Comparison of ENCODE assay signal across 18 cellular contexts in genomic region chr1:33972676-33973395, GRCh38.
A peak's percentile ranks its signal among the peaks of the same experiment; 100 is the strongest.
DNase-seq lines count a peak whose midpoint lies in the region; ATAC-seq and TF ChIP-seq lines count a peak whose summit lies in the region.
"Had no signal": no experiment of that assay in that cellular context is flagged by ENCODE, and none has a peak within 500 bp of the region (broad histone marks: within the 10 kb centered on the region; RNA-seq: fewer than 3 reads in every experiment).

No MANE protein-coding gene starts in this region.

- H3K9ac ChIP-seq in H9 (ENCODE audit: extremely low read depth, insufficient read length, low read length): no peak overlapping the region

- no peak overlapping the region for H3K23ac ChIP-seq in H9 (ENCODE audit: insufficient read length, low read depth, low read length)

- H3K36me3 Mint-ChIP-seq in H9 (ENCODE audit: insufficient read depth in 1 of 3, low read depth in 3 of 3): peaks cover 2 to 4% (median 2%) of the 10 kb centered on the region in 3 experiments; a peak in 4 of 7 replicates
- H3K36me3 Mint-ChIP-seq in WTC11: peaks cover 6% of the 10 kb centered on the region; the same call in 1 of the 2 replicates
- H3K36me3 Mint-ChIP-seq: activated CD4-positive, alpha-beta memory T cell treated with anti-CD3 and anti-CD28 coated beads for 36 hours; CD4-positive, CD25-positive, alpha-beta regulatory T cell had no signal

- H4K20me1 ChIP-seq in H9 (ENCODE audit: control insufficient read depth, insufficient read depth, insufficient read length): no peaks in the 10 kb centered on the region

- no peaks in the 10 kb centered on the region for H3K9me3 Mint-ChIP-seq in H9
- H3K9me3 Mint-ChIP-seq in WTC11: no peaks in the 10 kb centered on the region
- H3K9me3 Mint-ChIP-seq: activated CD4-positive, alpha-beta memory T cell treated with anti-CD3 and anti-CD28 coated beads for 36 hours; activated T-helper 17 cell treated with anti-CD3 and anti-CD28 coated beads, Interleukin-2, amount 50 U/mL, for 72 hours; CD4-positive, CD25-positive, alpha-beta regulatory T cell; central memory CD8-positive, alpha-beta T cell had no signal

- H3K9me3 ChIP-seq in H9 (ENCODE audit: control insufficient read depth, low read depth, low read length): no peaks in the 10 kb centered on the region
- no peaks in the 10 kb centered on the region for H3K9me3 ChIP-seq in left ventricle myocardium inferior (replicated peaks)

- no peak overlapping the region for H2BK120ac ChIP-seq in H9 (ENCODE audit: low read depth, low read length, poor library complexity, severe bottlenecking)

- no peak overlapping the region for H3K14ac ChIP-seq in H9 (ENCODE audit: insufficient read depth, low read length)

- no CpG with 5 or more reads among the region's 10 CpGs for WGBS in H9 (ENCODE audit: extremely low coverage, insufficient read length, low lambda C conversion rate)

- H3K4me2 ChIP-seq in H9 (ENCODE audit: insufficient read depth, insufficient read length, low read length): no peak overlapping the region

- TF ChIP-seq CTCF in H9 (conservative IDR thresholded peaks at IDR 0.05): no peak
- TF ChIP-seq CTCF in WTC11 (IDR thresholded peaks at IDR 0.05): no peak
- no peak for TF ChIP-seq CTCF in left ventricle myocardium inferior (IDR thresholded peaks at IDR 0.05; ENCODE audit: borderline replicate concordance)

- H3T11ph ChIP-seq in H9 (ENCODE audit: low read length): no peak overlapping the region

- no peak overlapping the region for H3K4ac ChIP-seq in H9 (ENCODE audit: low read depth, low read length)

- H3K36me3 ChIP-seq in left ventricle myocardium inferior: no peaks in the 10 kb centered on the region

- H3K4me1 ChIP-seq in H9 (ENCODE audit: insufficient read depth, low read length): no peaks in the 10 kb centered on the region
- H3K4me1 ChIP-seq in left ventricle myocardium inferior: peaks cover 38% of the 10 kb centered on the region

- H2BK20ac ChIP-seq in H9 (ENCODE audit: low read depth, low read length, poor library complexity, severe bottlenecking): no peak overlapping the region

- H3K27me3 Mint-ChIP-seq in H9 (ENCODE audit: low read depth) (no peaks in the 10 kb centered on the region), WTC11 (ENCODE audit: low read depth) (no peaks in the 10 kb centered on the region)
- H3K27me3 Mint-ChIP-seq: CD4-positive, CD25-positive, alpha-beta regulatory T cell had no signal

- CTCF ChIA-PET in WTC11 (lab: Charles Lee): interaction anchor here (1.0 kb wide), 1 partner anchor 41 kb away, joined by 4 read pairs; no protein-coding TSS in a partner anchor

- intact Hi-C loops in left ventricle myocardium inferior (cut with micrococcal nuclease): no loop called here

- POLR2A ChIA-PET in WTC11 (lab: Charles Lee): interaction anchor here (0.5 kb wide), 1 partner anchor 65 kb away, joined by 3 read pairs; no protein-coding TSS in a partner anchor

- H3K4me3 Mint-ChIP-seq in H9: no peak overlapping the region
- no peak overlapping the region for H3K4me3 Mint-ChIP-seq in WTC11
- H3K4me3 Mint-ChIP-seq: activated CD4-positive, alpha-beta memory T cell treated with anti-CD3 and anti-CD28 coated beads for 36 hours; activated T-helper 17 cell treated with anti-CD3 and anti-CD28 coated beads, Interleukin-2, amount 50 U/mL, for 72 hours; CD4-positive, CD25-positive, alpha-beta regulatory T cell; central memory CD8-positive, alpha-beta T cell had no signal

- no peak overlapping the region for H3K56ac ChIP-seq in H9 (ENCODE audit: insufficient read length, low read depth, low read length)

- H3K4me1 Mint-ChIP-seq in H9 (peaks cover 25 to 28% of the 10 kb centered on the region in 2 experiments), WTC11 (peaks cover 21% of the 10 kb centered on the region)
- H3K4me1 Mint-ChIP-seq: activated T-helper 17 cell treated with anti-CD3 and anti-CD28 coated beads, Interleukin-2, amount 50 U/mL, for 72 hours; CD4-positive, CD25-positive, alpha-beta regulatory T cell; central memory CD8-positive, alpha-beta T cell had no signal

- no peak overlapping the region for H2BK12ac ChIP-seq in H9 (ENCODE audit: insufficient read length, low read depth, low read length)

- H2BK15ac ChIP-seq in H9 (ENCODE audit: low read depth, low read length): no peak overlapping the region

- H4K8ac ChIP-seq in H9 (replicated peaks; ENCODE audit: insufficient read length, low read depth, low read length): no peak overlapping the region

- H3K79me1 ChIP-seq in H9 (ENCODE audit: insufficient read depth, low read depth, low read length, poor library complexity, severe bottlenecking): no peaks in the 10 kb centered on the region

- no peak overlapping the region for H2AK5ac ChIP-seq in H9 (ENCODE audit: insufficient read length, low read length)

- no peak for DNase-seq in H9
- DNase-seq in WTC11 (ENCODE audit: low spot score): no peak
- peak; percentile 74 for DNase-seq in left ventricle myocardium inferior
- peak; percentile 76 for DNase-seq in putamen (ENCODE audit: low spot score)
- no peak for DNase-seq in LoVo (ENCODE audit: low spot score)
- DNase-seq in NCI-H2107 treated with DMSO at 0.1 percent for 48 hours (lab: John Stamatoyannopoulos, UW; ENCODE audit: unreplicated experiment): no peak
- no peak for DNase-seq in germinal center (ENCODE audit: low spot score)
- DNase-seq: activated CD4-positive, alpha-beta memory T cell treated with anti-CD3 and anti-CD28 coated beads for 36 hours; CD4-positive, CD25-positive, alpha-beta regulatory T cell; KG1; NCI-H1930; stimulated activated CD4-positive, alpha-beta T cell treated with anti-CD3 and anti-CD28 coated beads, Interleukin-4, amount 100 ng/mL, for 1 hour; stimulated activated naive CD4-positive, alpha-beta T cell; T1000 had no signal

- H3K27ac ChIP-seq in H9 (ENCODE audit: insufficient read length, low read depth, low read length) (no peak overlapping the region), left ventricle myocardium inferior (replicated peaks) (no peak overlapping the region)
- H3K27ac ChIP-seq: epithelial cell of prostate had no signal

- no peaks in the 10 kb centered on the region for H3K23me2 ChIP-seq in H9 (ENCODE audit: insufficient read length, low read depth, low read length, poor library complexity, severe bottlenecking)

- no peak overlapping the region for H4K91ac ChIP-seq in H9 (ENCODE audit: insufficient read length, low read depth, low read length)

- H2BK5ac ChIP-seq in H9 (ENCODE audit: insufficient read length, low read length): no peak overlapping the region

- H3K27ac Mint-ChIP-seq in H9: peak overlapping the region in 2 of 3 experiments; percentile 60 to 73; a peak in 3 of 7 replicates
- H3K27ac Mint-ChIP-seq in WTC11: peak overlapping the region; percentile 62; the same call in 1 of the 2 replicates
- H3K27ac Mint-ChIP-seq: activated CD4-positive, alpha-beta memory T cell treated with anti-CD3 and anti-CD28 coated beads for 36 hours; activated T-helper 17 cell treated with anti-CD3 and anti-CD28 coated beads, Interleukin-2, amount 50 U/mL, for 72 hours; CD4-positive, CD25-positive, alpha-beta regulatory T cell had no signal

- no peak overlapping the region for H3K4me3 ChIP-seq in left ventricle myocardium inferior

- H3K27me3 ChIP-seq in H9 (ENCODE audit: insufficient read depth, low read length): no peaks in the 10 kb centered on the region
- peaks cover 15% of the 10 kb centered on the region for H3K27me3 ChIP-seq in left ventricle myocardium inferior (ENCODE audit: low read depth)

- no peak overlapping the region for H4K5ac ChIP-seq in H9 (ENCODE audit: insufficient read length, low read depth, low read length)

- H3K18ac ChIP-seq in H9 (ENCODE audit: insufficient read length, low read depth, low read length): no peak overlapping the region

- no peaks in the 10 kb centered on the region for H3K79me2 ChIP-seq in H9 (ENCODE audit: insufficient read depth, low read length)

- no peak overlapping the region for H2AFZ ChIP-seq in H9 (ENCODE audit: low read length)

- ATAC-seq in WTC11: no peak
- no peak for ATAC-seq in GM19351 (IDR thresholded peaks at IDR 0.05; ENCODE audit: unreplicated experiment)
- ATAC-seq: activated T-helper 17 cell treated with anti-CD3 and anti-CD28 coated beads, Interleukin-2, amount 50 U/mL, for 72 hours had no signal

TF ChIP-seq in WTC11, 78 proteins besides CTCF, POLR2A, EP300 and RAD21 (continues in another document):
- TF ChIP-seq ZNF121 (CRISPR knock-in tag; IDR thresholded peaks at IDR 0.05): no peak
- TF ChIP-seq GABPB1 (CRISPR knock-in tag; IDR thresholded peaks at IDR 0.05): no peak
- no peak for TF ChIP-seq SMAD4 (CRISPR knock-in tag; IDR thresholded peaks at IDR 0.05)
- TF ChIP-seq NFATC4 (CRISPR knock-in tag; IDR thresholded peaks at IDR 0.05): no peak
- TF ChIP-seq ZNF138 (CRISPR knock-in tag; conservative IDR thresholded peaks at IDR 0.05): no peak
- no peak for TF ChIP-seq CREB1 (CRISPR knock-in tag; IDR thresholded peaks at IDR 0.05)
- no peak for TF ChIP-seq HMGXB4 (CRISPR knock-in tag; IDR thresholded peaks at IDR 0.05)
- no peak for TF ChIP-seq USF2 (CRISPR knock-in tag; IDR thresholded peaks at IDR 0.05)
- TF ChIP-seq CBFB (CRISPR knock-in tag; IDR thresholded peaks at IDR 0.05; ENCODE audit: low read depth): no peak
- no peak for TF ChIP-seq GTF2I (CRISPR knock-in tag; conservative IDR thresholded peaks at IDR 0.05)

Comparison
In these comparisons a context has a peak if more than half of its experiments do, and no peak if none do; other contexts are left out.
1. DNase-seq: peak in left ventricle myocardium inferior (single experiment) and putamen (single experiment); none in H9 (single experiment), WTC11 (single experiment), LoVo (single experiment), NCI-H2107 treated with DMSO at 0.1 percent for 48 hours (single experiment) and germinal center (single experiment).